9 cellular contexts compared by ENCODE assay signal in genomic region chr3:148962513-148962912, GRCh38. TPM values are rescaled to one million over a fixed set of nuclear protein-coding genes. Genes with fewer than 3 reads are reported as not detected.
DNase-seq lines count a peak whose midpoint lies in the region; ATAC-seq and TF ChIP-seq lines count a peak whose summit lies in the region.
"Had no signal": no experiment of that assay in that cellular context is flagged by ENCODE, and none has a peak within 500 bp of the region (broad histone marks: within the 10 kb centered on the region; RNA-seq: fewer than 3 reads in every experiment).

No MANE protein-coding gene starts in this region.

- peak; percentile 50 for TF ChIP-seq CTCF in cardiac muscle cell (IDR thresholded peaks at IDR 0.05; ENCODE audit: low read depth, low read length)
- peak; percentile 32 for TF ChIP-seq CTCF in fibroblast of the aortic adventitia (IDR thresholded peaks at IDR 0.05; ENCODE audit: insufficient read depth, low read length)

- H3K36me3 ChIP-seq in cardiac muscle cell (no peaks in the 10 kb centered on the region), aorta (ENCODE audit: control insufficient read depth in 1 of 2, insufficient read depth in 2 of 2, low read length in 1 of 2) (no peaks in the 10 kb centered on the region)

- H3K9me3 ChIP-seq in cardiac muscle cell (ENCODE audit: low read depth) (no peaks in the 10 kb centered on the region), aorta (ENCODE audit: control insufficient read depth, low read length) (no peaks in the 10 kb centered on the region)

- intact Hi-C loops in Right ventricle myocardium superior (cut with DNase I): no loop called here
- intact Hi-C loops in aorta (cut with DNase I): no loop called here

- no peak for ATAC-seq in Right ventricle myocardium superior (ENCODE audit: poor library complexity)
- peak; percentile 48 for ATAC-seq in aorta (ENCODE audit: low FRiP score)
- ATAC-seq in HG02678 (IDR thresholded peaks at IDR 0.05; ENCODE audit: unreplicated experiment): no peak

- H3K4me3 ChIP-seq in cardiac muscle cell (no peak overlapping the region), fibroblast of the aortic adventitia (ENCODE audit: low read depth, low read length) (no peak overlapping the region), aorta (ENCODE audit: low read length in 2 of 2) (no peak overlapping the region)

- H3K27me3 ChIP-seq in cardiac muscle cell: no peaks in the 10 kb centered on the region
- no peaks in the 10 kb centered on the region for H3K27me3 ChIP-seq in aorta (ENCODE audit: control insufficient read depth in 1 of 2, insufficient read depth in 2 of 2, low read length in 1 of 2)

- DNase-seq in cardiac muscle cell (ENCODE audit: low read depth in 1 of 2, low spot score in 1 of 2) (peak; percentile 32 to 93), Right ventricle myocardium superior (no peak), RPMI7951 (ENCODE audit: low read depth) (peak; percentile 73), fibroblast of the aortic adventitia (ENCODE audit: low read depth) (peak; percentile 86), aorta (peak in 1 of 2 donors; percentile 48), NCI-H1694 (lab: John Stamatoyannopoulos, UW) (no peak)
- no peak for DNase-seq in activated effector memory CD4-positive, alpha-beta T cell treated with anti-CD3 and anti-CD28 coated beads, Interleukin-2, amount 50 U/mL, for 16 hours
- DNase-seq: COR-L47 had no signal

- no peaks in the 10 kb centered on the region for H3K4me1 ChIP-seq in cardiac muscle cell (ENCODE audit: low read depth)
- no peaks in the 10 kb centered on the region for H3K4me1 ChIP-seq in aorta (ENCODE audit: control insufficient read depth in 1 of 2, insufficient read depth in 2 of 2, low read length in 2 of 2)

- WGBS in aorta, 2 donors: 60 to 72% methylated on average over 1 of the region's 1 CpG

- H3K27ac ChIP-seq in cardiac muscle cell (no peak overlapping the region), aorta (ENCODE audit: low read depth in 1 of 2, low read length in 2 of 2) (no peak overlapping the region)

RNA-seq across cellular contexts. Expression of gene GYG1, which starts 28.8 kb away (rescaled TPM):
- total RNA-seq in cardiac muscle cell (11.2 and 24.5 TPM in 2 replicates), Right ventricle myocardium superior (171 TPM), fibroblast of the aortic adventitia (ENCODE audit: low replicate concordance) (15.0 and 53.4 TPM in 2 replicates), aorta (10 to 100 TPM; 67.3 to 91.7 TPM)
- polyA plus RNA-seq in cardiac muscle cell (31.9 and 47.8 TPM in 2 replicates), aorta (100 to 1,000 TPM in 1 of 2 donors, 10 to 100 TPM in 1; 73.6 to 101 TPM)
- total RNA-seq in RPMI7951 (2014; rRNA removed; shearing (Covaris generic)): 45.3 and 65.4 TPM in 2 replicates

Comparison
In these comparisons a context has a peak if more than half of its experiments do, and no peak if none do; other contexts are left out.
1. DNase-seq: peak in cardiac muscle cell (2 of 2), RPMI7951 (single experiment) and fibroblast of the aortic adventitia (single experiment); none in Right ventricle myocardium superior (single experiment), NCI-H1694 (single experiment) and activated effector memory CD4-positive, alpha-beta T cell treated with anti-CD3 and anti-CD28 coated beads, Interleukin-2, amount 50 U/mL, for 16 hours (single experiment).